In the genomic region with DNA sequence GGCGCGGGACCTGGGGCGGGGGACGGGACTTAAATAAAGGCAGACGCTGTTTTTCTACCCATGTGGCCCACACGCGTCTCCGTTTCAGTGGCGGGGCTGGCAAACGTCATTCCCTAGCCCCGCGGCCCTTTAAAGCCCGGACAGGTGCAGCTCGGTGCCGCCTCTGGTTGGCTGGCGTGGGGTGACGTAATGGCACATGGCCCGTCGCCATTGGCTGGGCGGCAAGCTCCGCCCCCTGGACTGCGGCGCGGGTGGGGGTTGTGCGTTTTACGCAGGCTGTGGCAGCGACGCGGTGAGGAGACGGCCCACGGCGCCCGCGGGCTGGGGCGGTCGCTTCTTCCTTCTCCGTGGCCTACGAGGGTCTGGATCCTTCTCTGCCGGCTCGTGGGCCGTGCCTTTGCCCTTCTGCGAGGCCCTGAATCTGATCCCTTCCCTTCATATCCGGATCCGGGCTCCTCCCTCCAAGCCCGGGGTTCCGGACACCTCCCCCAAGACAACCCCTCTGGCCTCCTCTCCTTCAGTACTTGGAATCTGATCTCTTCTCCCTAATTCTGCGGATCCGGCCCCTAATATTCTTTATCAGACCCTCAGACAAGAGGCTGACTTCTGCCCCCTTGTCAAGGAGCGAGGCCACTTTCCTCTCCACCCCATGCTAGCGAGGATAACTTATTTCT, we compare ENCODE assay signal across 1 cellular context.
TF ChIP-seq lines count a peak whose summit lies in the region.

A gene with protein sequence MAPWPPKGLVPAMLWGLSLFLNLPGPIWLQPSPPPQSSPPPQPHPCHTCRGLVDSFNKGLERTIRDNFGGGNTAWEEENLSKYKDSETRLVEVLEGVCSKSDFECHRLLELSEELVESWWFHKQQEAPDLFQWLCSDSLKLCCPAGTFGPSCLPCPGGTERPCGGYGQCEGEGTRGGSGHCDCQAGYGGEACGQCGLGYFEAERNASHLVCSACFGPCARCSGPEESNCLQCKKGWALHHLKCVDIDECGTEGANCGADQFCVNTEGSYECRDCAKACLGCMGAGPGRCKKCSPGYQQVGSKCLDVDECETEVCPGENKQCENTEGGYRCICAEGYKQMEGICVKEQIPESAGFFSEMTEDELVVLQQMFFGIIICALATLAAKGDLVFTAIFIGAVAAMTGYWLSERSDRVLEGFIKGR (plus strand): TSS at position 274 of the 674 bp plus-strand sequence. CDS start 605 bp downstream, outside the sequence.

TF ChIP-seq in HepG2, 621 proteins besides CTCF, POLR2A, EP300 and RAD21 (continued from another document and continues in another):
- TF ChIP-seq ZNF33B (CRISPR knock-in tag; IDR thresholded peaks at IDR 0.05) (no peak), GABPB1 (CRISPR knock-in tag; IDR thresholded peaks at IDR 0.05) (peak; percentile 72), ZNF3 (CRISPR knock-in tag; IDR thresholded peaks at IDR 0.05) (no peak), XRCC5 (optimal IDR thresholded peaks at IDR 0.05; ENCODE audit: low read length) (no peak), ZNF615 (CRISPR knock-in tag; IDR thresholded peaks at IDR 0.05; ENCODE audit: borderline replicate concordance) (no peak), RARA (CRISPR knock-in tag; IDR thresholded peaks at IDR 0.05) (no peak), ZBTB7A (CRISPR knock-in tag; IDR thresholded peaks at IDR 0.05) (0 out of 2 replicates have a peak, but pooled peaks have one; percentile 34), ZNF713 (CRISPR knock-in tag; IDR thresholded peaks at IDR 0.05) (no peak), PHB2 (IDR thresholded peaks at IDR 0.05; ENCODE audit: partially characterized antibody) (no peak), ZKSCAN8 (CRISPR knock-in tag; IDR thresholded peaks at IDR 0.05; ENCODE audit: borderline replicate concordance) (peak; percentile 17; the same call in 1 of the 2 replicates), ZMAT3 (CRISPR knock-in tag; conservative IDR thresholded peaks at IDR 0.05) (0 out of 2 replicates have a peak, but pooled peaks have one; percentile 19), ZNF782 (CRISPR knock-in tag; IDR thresholded peaks at IDR 0.05; ENCODE audit: borderline replicate concordance) (no peak), ZNF644 (CRISPR knock-in tag; IDR thresholded peaks at IDR 0.05; ENCODE audit: low read depth) (no peak), EHMT2 (IDR thresholded peaks at IDR 0.05; ENCODE audit: borderline replicate concordance, low read depth, low read length) (no peak), SRF (IDR thresholded peaks at IDR 0.05; ENCODE audit: low read depth, low read length) (no peak), ZNF484 (CRISPR knock-in tag; IDR thresholded peaks at IDR 0.05; ENCODE audit: borderline replicate concordance, low read depth) (no peak), TP53 (CRISPR knock-in tag; conservative IDR thresholded peaks at IDR 0.05) (no peak), KDM3A (CRISPR knock-in tag; IDR thresholded peaks at IDR 0.05; ENCODE audit: low read depth) (no peak), ZNF331 (CRISPR knock-in tag; IDR thresholded peaks at IDR 0.05) (no peak; the same call in 1 of the 2 replicates), ZSCAN22 (CRISPR knock-in tag; IDR thresholded peaks at IDR 0.05) (no peak), SALL1 (CRISPR knock-in tag; IDR thresholded peaks at IDR 0.05) (no peak; the same call in 1 of the 2 replicates), ZNF12 (CRISPR knock-in tag; IDR thresholded peaks at IDR 0.05) (no peak), MATR3 (CRISPR knock-in tag; IDR thresholded peaks at IDR 0.05) (no peak), ARNTL (CRISPR knock-in tag; IDR thresholded peaks at IDR 0.05) (peak; percentile 47; the same call in 1 of the 2 replicates), ZBTB20 (CRISPR knock-in tag; IDR thresholded peaks at IDR 0.05; ENCODE audit: borderline replicate concordance, low read depth) (peak; percentile 57; the same call in 1 of the 2 replicates), PRMT3 (CRISPR knock-in tag; IDR thresholded peaks at IDR 0.05; ENCODE audit: borderline replicate concordance, low read depth) (peak; percentile 92; the same call in 1 of the 2 replicates), KLF11 (CRISPR knock-in tag; IDR thresholded peaks at IDR 0.05) (peak; percentile 71; the same call in 1 of the 2 replicates), ATF7 (IDR thresholded peaks at IDR 0.05) (peak; percentile 96), ATF7 (CRISPR knock-in tag; IDR thresholded peaks at IDR 0.05) (peak; percentile 94), MAFF (IDR thresholded peaks at IDR 0.05; ENCODE audit: low read depth, low read length) (no peak), GPN1 (CRISPR knock-in tag; IDR thresholded peaks at IDR 0.05; ENCODE audit: borderline replicate concordance) (no peak)
- TF ChIP-seq, protein P1, sequence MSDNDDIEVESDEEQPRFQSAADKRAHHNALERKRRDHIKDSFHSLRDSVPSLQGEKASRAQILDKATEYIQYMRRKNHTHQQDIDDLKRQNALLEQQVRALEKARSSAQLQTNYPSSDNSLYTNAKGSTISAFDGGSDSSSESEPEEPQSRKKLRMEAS (IDR thresholded peaks at IDR 0.05), result peak; percentile 96
- TF ChIP-seq, protein P2, sequence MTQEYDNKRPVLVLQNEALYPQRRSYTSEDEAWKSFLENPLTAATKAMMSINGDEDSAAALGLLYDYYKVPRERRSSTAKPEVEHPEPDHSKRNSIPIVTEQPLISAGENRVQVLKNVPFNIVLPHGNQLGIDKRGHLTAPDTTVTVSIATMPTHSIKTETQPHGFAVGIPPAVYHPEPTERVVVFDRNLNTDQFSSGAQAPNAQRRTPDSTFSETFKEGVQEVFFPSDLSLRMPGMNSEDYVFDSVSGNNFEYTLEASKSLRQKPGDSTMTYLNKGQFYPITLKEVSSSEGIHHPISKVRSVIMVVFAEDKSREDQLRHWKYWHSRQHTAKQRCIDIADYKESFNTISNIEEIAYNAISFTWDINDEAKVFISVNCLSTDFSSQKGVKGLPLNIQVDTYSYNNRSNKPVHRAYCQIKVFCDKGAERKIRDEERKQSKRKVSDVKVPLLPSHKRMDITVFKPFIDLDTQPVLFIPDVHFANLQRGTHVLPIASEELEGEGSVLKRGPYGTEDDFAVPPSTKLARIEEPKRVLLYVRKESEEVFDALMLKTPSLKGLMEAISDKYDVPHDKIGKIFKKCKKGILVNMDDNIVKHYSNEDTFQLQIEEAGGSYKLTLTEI (CRISPR knock-in tag; conservative IDR thresholded peaks at IDR 0.05), result no peak
- TF ChIP-seq, protein P3, sequence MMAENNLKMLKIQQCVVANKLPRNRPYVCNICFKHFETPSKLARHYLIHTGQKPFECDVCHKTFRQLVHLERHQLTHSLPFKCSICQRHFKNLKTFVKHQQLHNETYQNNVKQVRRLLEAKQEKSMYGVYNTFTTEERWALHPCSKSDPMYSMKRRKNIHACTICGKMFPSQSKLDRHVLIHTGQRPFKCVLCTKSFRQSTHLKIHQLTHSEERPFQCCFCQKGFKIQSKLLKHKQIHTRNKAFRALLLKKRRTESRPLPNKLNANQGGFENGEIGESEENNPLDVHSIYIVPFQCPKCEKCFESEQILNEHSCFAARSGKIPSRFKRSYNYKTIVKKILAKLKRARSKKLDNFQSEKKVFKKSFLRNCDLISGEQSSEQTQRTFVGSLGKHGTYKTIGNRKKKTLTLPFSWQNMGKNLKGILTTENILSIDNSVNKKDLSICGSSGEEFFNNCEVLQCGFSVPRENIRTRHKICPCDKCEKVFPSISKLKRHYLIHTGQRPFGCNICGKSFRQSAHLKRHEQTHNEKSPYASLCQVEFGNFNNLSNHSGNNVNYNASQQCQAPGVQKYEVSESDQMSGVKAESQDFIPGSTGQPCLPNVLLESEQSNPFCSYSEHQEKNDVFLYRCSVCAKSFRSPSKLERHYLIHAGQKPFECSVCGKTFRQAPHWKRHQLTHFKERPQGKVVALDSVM (CRISPR knock-in tag; IDR thresholded peaks at IDR 0.05), result no peak
- TF ChIP-seq, protein P4, sequence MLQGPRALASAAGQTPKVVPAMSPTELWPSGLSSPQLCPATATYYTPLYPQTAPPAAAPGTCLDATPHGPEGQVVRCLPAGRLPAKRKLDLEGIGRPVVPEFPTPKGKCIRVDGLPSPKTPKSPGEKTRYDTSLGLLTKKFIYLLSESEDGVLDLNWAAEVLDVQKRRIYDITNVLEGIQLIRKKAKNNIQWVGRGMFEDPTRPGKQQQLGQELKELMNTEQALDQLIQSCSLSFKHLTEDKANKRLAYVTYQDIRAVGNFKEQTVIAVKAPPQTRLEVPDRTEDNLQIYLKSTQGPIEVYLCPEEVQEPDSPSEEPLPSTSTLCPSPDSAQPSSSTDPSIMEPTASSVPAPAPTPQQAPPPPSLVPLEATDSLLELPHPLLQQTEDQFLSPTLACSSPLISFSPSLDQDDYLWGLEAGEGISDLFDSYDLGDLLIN (CRISPR knock-in tag; IDR thresholded peaks at IDR 0.05; ENCODE audit: borderline replicate concordance), result 0 out of 2 replicates have a peak, but pooled peaks have one; percentile 60
- TF ChIP-seq, protein P5, sequence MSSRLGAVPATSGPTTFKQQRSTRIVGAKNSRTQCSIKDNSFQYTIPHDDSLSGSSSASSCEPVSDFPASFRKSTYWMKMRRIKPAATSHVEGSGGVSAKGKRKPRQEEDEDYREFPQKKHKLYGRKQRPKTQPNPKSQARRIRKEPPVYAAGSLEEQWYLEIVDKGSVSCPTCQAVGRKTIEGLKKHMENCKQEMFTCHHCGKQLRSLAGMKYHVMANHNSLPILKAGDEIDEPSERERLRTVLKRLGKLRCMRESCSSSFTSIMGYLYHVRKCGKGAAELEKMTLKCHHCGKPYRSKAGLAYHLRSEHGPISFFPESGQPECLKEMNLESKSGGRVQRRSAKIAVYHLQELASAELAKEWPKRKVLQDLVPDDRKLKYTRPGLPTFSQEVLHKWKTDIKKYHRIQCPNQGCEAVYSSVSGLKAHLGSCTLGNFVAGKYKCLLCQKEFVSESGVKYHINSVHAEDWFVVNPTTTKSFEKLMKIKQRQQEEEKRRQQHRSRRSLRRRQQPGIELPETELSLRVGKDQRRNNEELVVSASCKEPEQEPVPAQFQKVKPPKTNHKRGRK (CRISPR knock-in tag; IDR thresholded peaks at IDR 0.05), result no peak
- TF ChIP-seq, protein P6, sequence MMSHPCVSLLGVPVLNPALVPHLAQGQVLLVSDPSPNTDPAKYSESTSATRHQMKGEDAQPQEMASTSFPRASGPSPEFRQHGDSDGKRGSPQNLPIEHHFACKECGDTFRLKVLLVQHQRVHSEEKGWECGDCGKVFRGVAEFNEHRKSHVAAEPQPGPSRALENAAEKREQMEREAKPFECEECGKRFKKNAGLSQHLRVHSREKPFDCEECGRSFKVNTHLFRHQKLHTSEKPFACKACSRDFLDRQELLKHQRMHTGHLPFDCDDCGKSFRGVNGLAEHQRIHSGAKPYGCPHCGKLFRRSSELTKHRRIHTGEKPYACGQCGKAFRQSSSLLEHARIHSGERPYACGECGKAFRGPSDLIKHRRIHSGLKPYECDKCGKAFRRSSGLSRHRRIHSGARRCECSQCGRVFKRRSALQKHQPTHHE (CRISPR knock-in tag; IDR thresholded peaks at IDR 0.05; ENCODE audit: borderline replicate concordance), result peak; percentile 15; the same call in 1 of the 2 replicates
- TF ChIP-seq, protein P7, sequence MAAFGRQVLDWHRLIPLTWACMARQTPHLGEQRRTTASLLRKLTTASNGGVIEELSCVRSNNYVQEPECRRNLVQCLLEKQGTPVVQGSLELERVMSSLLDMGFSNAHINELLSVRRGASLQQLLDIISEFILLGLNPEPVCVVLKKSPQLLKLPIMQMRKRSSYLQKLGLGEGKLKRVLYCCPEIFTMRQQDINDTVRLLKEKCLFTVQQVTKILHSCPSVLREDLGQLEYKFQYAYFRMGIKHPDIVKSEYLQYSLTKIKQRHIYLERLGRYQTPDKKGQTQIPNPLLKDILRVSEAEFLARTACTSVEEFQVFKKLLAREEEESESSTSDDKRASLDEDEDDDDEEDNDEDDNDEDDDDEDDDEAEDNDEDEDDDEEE (CRISPR knock-in tag; IDR thresholded peaks at IDR 0.05), result no peak; the same call in 1 of the 2 replicates
- TF ChIP-seq, protein P8, sequence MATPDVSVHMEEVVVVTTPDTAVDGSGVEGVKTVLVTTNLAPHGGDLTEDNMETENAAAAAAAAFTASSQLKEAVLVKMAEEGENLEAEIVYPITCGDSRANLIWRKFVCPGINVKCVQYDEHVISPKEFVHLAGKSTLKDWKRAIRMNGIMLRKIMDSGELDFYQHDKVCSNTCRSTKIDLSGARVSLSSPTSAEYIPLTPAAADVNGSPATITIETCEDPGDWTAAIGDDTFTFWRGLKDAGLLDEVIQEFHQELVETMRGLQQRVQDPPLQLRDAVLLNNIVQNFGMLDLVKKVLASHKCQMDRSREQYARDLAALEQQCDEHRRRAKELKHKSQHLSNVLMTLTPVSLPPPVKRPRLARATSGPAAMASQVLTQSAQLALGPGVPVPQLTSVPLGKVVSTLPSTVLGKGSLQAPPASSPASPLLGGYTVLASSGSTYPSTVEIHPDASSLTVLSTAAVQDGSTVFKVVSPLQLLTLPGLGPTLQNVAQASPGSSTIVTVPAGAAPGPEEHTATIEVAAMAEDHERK (CRISPR knock-in tag; IDR thresholded peaks at IDR 0.05; ENCODE audit: low read depth), result peak; percentile 67; the same call in 1 of the 2 replicates
- TF ChIP-seq, protein P9, sequence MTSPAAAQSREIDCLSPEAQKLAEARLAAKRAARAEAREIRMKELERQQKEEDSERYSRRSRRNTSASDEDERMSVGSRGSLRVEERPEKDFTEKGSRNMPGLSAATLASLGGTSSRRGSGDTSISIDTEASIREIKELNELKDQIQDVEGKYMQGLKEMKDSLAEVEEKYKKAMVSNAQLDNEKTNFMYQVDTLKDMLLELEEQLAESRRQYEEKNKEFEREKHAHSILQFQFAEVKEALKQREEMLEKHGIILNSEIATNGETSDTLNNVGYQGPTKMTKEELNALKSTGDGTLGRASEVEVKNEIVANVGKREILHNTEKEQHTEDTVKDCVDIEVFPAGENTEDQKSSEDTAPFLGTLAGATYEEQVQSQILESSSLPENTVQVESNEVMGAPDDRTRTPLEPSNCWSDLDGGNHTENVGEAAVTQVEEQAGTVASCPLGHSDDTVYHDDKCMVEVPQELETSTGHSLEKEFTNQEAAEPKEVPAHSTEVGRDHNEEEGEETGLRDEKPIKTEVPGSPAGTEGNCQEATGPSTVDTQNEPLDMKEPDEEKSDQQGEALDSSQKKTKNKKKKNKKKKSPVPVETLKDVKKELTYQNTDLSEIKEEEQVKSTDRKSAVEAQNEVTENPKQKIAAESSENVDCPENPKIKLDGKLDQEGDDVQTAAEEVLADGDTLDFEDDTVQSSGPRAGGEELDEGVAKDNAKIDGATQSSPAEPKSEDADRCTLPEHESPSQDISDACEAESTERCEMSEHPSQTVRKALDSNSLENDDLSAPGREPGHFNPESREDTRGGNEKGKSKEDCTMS (CRISPR knock-in tag; conservative IDR thresholded peaks at IDR 0.05), result no peak
- TF ChIP-seq, protein P10, sequence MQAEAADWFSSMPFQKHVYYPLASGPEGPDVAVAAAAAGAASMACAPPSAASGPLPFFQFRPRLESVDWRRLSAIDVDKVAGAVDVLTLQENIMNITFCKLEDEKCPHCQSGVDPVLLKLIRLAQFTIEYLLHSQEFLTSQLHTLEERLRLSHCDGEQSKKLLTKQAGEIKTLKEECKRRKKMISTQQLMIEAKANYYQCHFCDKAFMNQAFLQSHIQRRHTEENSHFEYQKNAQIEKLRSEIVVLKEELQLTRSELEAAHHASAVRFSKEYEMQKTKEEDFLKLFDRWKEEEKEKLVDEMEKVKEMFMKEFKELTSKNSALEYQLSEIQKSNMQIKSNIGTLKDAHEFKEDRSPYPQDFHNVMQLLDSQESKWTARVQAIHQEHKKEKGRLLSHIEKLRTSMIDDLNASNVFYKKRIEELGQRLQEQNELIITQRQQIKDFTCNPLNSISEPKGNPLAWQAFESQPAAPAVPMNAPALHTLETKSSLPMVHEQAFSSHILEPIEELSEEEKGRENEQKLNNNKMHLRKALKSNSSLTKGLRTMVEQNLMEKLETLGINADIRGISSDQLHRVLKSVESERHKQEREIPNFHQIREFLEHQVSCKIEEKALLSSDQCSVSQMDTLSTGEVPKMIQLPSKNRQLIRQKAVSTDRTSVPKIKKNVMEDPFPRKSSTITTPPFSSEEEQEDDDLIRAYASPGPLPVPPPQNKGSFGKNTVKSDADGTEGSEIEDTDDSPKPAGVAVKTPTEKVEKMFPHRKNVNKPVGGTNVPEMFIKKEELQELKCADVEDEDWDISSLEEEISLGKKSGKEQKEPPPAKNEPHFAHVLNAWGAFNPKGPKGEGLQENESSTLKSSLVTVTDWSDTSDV (CRISPR knock-in tag; IDR thresholded peaks at IDR 0.05), result peak; percentile 27; the same call in 1 of the 2 replicates
